Comparison of ENCODE assay signal across 6 cellular contexts in genomic region chr1:16776248-16776647, GRCh38. TPM values are rescaled to one million over a fixed set of nuclear protein-coding genes. Genes with fewer than 3 reads are reported as not detected.
"Had no signal": no experiment of that assay in that cellular context is flagged by ENCODE, and none has a peak within 500 bp of the region (broad histone marks: within the 10 kb centered on the region; RNA-seq: fewer than 3 reads in every experiment).

No MANE protein-coding gene starts in this region.

RNA-seq across cellular contexts. Expression of gene RNU1-4, which starts 35.9 kb away (rescaled TPM):
- polyA plus RNA-seq: pancreas, right cardiac atrium, sigmoid colon, small intestine, thymus, urinary bladder had no signal
